In the genomic region with DNA sequence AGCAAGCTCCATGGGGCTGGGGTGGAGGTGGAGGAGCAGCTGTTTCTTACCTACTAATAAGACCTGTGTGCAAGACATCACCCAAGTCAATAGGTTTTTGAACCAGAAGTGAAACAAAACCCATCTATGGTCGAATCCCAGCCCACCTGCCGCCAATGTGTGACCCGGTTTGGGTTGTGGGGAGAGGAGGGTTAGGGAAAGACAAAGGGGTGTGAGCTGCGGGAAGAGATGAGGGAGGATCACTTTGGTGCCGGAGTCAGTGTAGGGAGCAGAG, we compare ENCODE assay signal across 7 cellular contexts. TPM values are rescaled to one million over a fixed set of nuclear protein-coding genes. Genes with fewer than 3 reads are reported as not detected.
DNase-seq lines count a peak whose midpoint lies in the region; FAIRE-seq and TF ChIP-seq lines count a peak whose summit lies in the region.
"Had no signal": no experiment of that assay in that cellular context is flagged by ENCODE, and none has a peak within 500 bp of the region (broad histone marks: within the 10 kb centered on the region; RNA-seq: fewer than 3 reads in every experiment).

No MANE protein-coding gene starts in this region.

- H3K9me3 Mint-ChIP-seq in astrocyte (ENCODE audit: unreplicated experiment): no peaks in the 10 kb centered on the region

- H3K27me3 Mint-ChIP-seq in astrocyte (ENCODE audit: low read depth, unreplicated experiment): no peaks in the 10 kb centered on the region

- H3K27ac ChIP-seq in astrocyte (ENCODE audit: low read depth, low read length) (no peak overlapping the region), neutrophil (no peak overlapping the region)

- peak overlapping the region; percentile 82 for H3K4me2 ChIP-seq in astrocyte (ENCODE audit: low read length)

- FAIRE-seq in astrocyte (lab: Jason Lieb, UNC): no peak

- H3K9ac ChIP-seq in astrocyte (ENCODE audit: low read length): no peak overlapping the region

- H3K4me1 Mint-ChIP-seq in astrocyte (ENCODE audit: low read depth, unreplicated experiment): no peaks in the 10 kb centered on the region

- peak overlapping the region; percentile 87 for H3K27ac Mint-ChIP-seq in astrocyte (ENCODE audit: unreplicated experiment)

- DNase-seq in H7: peak; percentile 87
- no peak for DNase-seq in astrocyte (ENCODE audit: low read depth)
- no peak for DNase-seq in NCI-H526 (lab: John Stamatoyannopoulos, UW)
- no peak for DNase-seq in NOMO-1 treated with DMSO at 0.1 percent for 48 hours (lab: John Stamatoyannopoulos, UW; ENCODE audit: unreplicated experiment)
- no peak for DNase-seq in NCI-H2029 (lab: John Stamatoyannopoulos, UW)
- DNase-seq: SIG-M5 had no signal

- TF ChIP-seq CTCF in astrocyte (IDR thresholded peaks at IDR 0.05; ENCODE audit: insufficient read depth, low read depth, low read length): no peak
- TF ChIP-seq CTCF in neutrophil (IDR thresholded peaks at IDR 0.05): no peak

- H3K4me3 ChIP-seq in H7 (ENCODE audit: insufficient read depth, low read depth, low read length) (peak overlapping the region; percentile 78), astrocyte (ENCODE audit: insufficient read depth, low read depth, low read length) (no peak overlapping the region), neutrophil (ENCODE audit: low read depth in 1 of 2, low read length in 1 of 2) (peak overlapping the region; percentile 53 to 59)

- H2AFZ ChIP-seq in astrocyte (ENCODE audit: low read depth, low read length): peak overlapping the region; percentile 63

- H3K4me1 ChIP-seq in astrocyte (ENCODE audit: insufficient read depth, low read length) (peaks cover 12% of the 10 kb centered on the region), neutrophil (ENCODE audit: control insufficient read depth in 1 of 2, insufficient read depth in 1 of 2, low read depth in 1 of 2, low read length in 1 of 2) (peaks cover 18 to 25% of the 10 kb centered on the region in 2 experiments)

- no peaks in the 10 kb centered on the region for H3K27me3 ChIP-seq in H7 (ENCODE audit: control insufficient read depth, insufficient read depth, low read length)
- H3K27me3 ChIP-seq in astrocyte (ENCODE audit: insufficient read depth, low read length): no peaks in the 10 kb centered on the region
- H3K27me3 ChIP-seq in neutrophil: no peaks in the 10 kb centered on the region

- peak overlapping the region; percentile 89 for H3K4me3 Mint-ChIP-seq in astrocyte (ENCODE audit: unreplicated experiment)

- H3K79me2 ChIP-seq in astrocyte (ENCODE audit: insufficient read depth, low read length): no peaks in the 10 kb centered on the region

- H3K36me3 ChIP-seq in H7 (replicated peaks; ENCODE audit: control insufficient read depth, insufficient read depth, low read length) (peaks cover 8% of the 10 kb centered on the region), astrocyte (ENCODE audit: insufficient read depth, low read length) (no peaks in the 10 kb centered on the region), neutrophil (peaks cover 90% of the 10 kb centered on the region)

- no peaks in the 10 kb centered on the region for H3K9me3 ChIP-seq in astrocyte (ENCODE audit: insufficient read depth, low read depth, low read length)
- H3K9me3 ChIP-seq in neutrophil: no peaks in the 10 kb centered on the region

- H3K36me3 Mint-ChIP-seq in astrocyte (ENCODE audit: low read depth, unreplicated experiment): peaks cover 20% of the 10 kb centered on the region

- H4K20me1 ChIP-seq in astrocyte (ENCODE audit: insufficient read depth, low read length): no peaks in the 10 kb centered on the region

RNA-seq across cellular contexts. Expression of gene LPAR2, which starts 0.6 kb away (rescaled TPM):
- 44.0 and 45.0 TPM in 2 replicates for total RNA-seq in H7 (2014; rRNA removed; shearing (Covaris generic))
- total RNA-seq in astrocyte: 16.7 and 20.1 TPM in 2 replicates

RNA-seq across cellular contexts. Expression of gene PBX4, which starts 8.9 kb away (rescaled TPM):
- 0.94 and 2.7 TPM in 2 replicates for total RNA-seq in H7 (2014; rRNA removed; shearing (Covaris generic))
- total RNA-seq in astrocyte: 0.75 and 0.93 TPM in 2 replicates

RNA-seq across cellular contexts. Expression of gene GMIP, which starts 16.1 kb away (rescaled TPM):
- total RNA-seq in H7 (2014; rRNA removed; shearing (Covaris generic)): 6.6 and 6.7 TPM in 2 replicates
- 30.7 and 32.4 TPM in 2 replicates for total RNA-seq in astrocyte

RNA-seq across cellular contexts. Expression of gene ATP13A1, which starts 36.1 kb away (rescaled TPM):
- 36.2 and 40.6 TPM in 2 replicates for total RNA-seq in H7 (2014; rRNA removed; shearing (Covaris generic))
- total RNA-seq in astrocyte: 65.2 and 71.7 TPM in 2 replicates

RNA-seq across cellular contexts. Expression of gene ZNF101, which starts 41.3 kb away (rescaled TPM):
- 24.1 and 24.9 TPM in 2 replicates for total RNA-seq in H7 (2014; rRNA removed; shearing (Covaris generic))
- total RNA-seq in astrocyte: 8.9 and 9.3 TPM in 2 replicates
